ENCODE assay signal across 22 cellular contexts in genomic region chr2:10471956-10472355, GRCh38. TPM values are rescaled to one million over a fixed set of nuclear protein-coding genes. Genes with fewer than 3 reads are reported as not detected.
A peak's percentile ranks its signal among the peaks of the same experiment; 100 is the strongest.
DNase-seq lines count a peak whose midpoint lies in the region; ATAC-seq and TF ChIP-seq lines count a peak whose summit lies in the region.
"Had no signal": no experiment of that assay in that cellular context is flagged by ENCODE, and none has a peak within 500 bp of the region (broad histone marks: within the 10 kb centered on the region; RNA-seq: fewer than 3 reads in every experiment).

No MANE protein-coding gene starts in this region.

- H3K4me3 ChIP-seq in BJ (ENCODE audit: low read depth, low read length) (no peak overlapping the region), parathyroid adenoma (ENCODE audit: low read depth, low read length) (no peak overlapping the region)
- H3K4me3 ChIP-seq: upper lobe of left lung had no signal

- peaks cover 11% of the 10 kb centered on the region for H3K4me1 ChIP-seq in parathyroid adenoma
- H3K4me1 ChIP-seq: upper lobe of left lung had no signal

- peaks cover 8% of the 10 kb centered on the region for H3K27me3 Mint-ChIP-seq in HFFc6 (ENCODE audit: insufficient read depth)
- H3K27me3 Mint-ChIP-seq in WTC11 (ENCODE audit: low read depth), result no peaks in the 10 kb centered on the region; the same call in 1 of the 2 replicates
- H3K27me3 Mint-ChIP-seq: CD4-positive, alpha-beta memory T cell had no signal

- POLR2A ChIA-PET in BJ (lab: Charles Lee) (no interaction called here), WTC11 (lab: Charles Lee) (no interaction called here)

- H3K4me1 Mint-ChIP-seq in HFFc6 (ENCODE audit: low read depth) (no peaks in the 10 kb centered on the region), WTC11 (peaks cover under 1% of the 10 kb centered on the region; the same call in 1 of the 2 replicates)

- H3K27ac Mint-ChIP-seq in HFFc6 (no peak overlapping the region), WTC11 (no peak overlapping the region)
- H3K27ac Mint-ChIP-seq: activated T-cell treated with anti-CD3 and anti-CD28 coated beads, Interleukin-2, amount 50 U/mL, for 72 hours; CD4-positive, alpha-beta memory T cell; natural killer cell had no signal

- H3K4me3 Mint-ChIP-seq in HFFc6, result no peak overlapping the region
- no peak overlapping the region for H3K4me3 Mint-ChIP-seq in WTC11
- H3K4me3 Mint-ChIP-seq: activated T-cell treated with anti-CD3 and anti-CD28 coated beads, Interleukin-2, amount 50 U/mL, for 72 hours; CD4-positive, alpha-beta memory T cell; natural killer cell had no signal

- H3K36me3 Mint-ChIP-seq in HFFc6 (ENCODE audit: low read depth) (no peaks in the 10 kb centered on the region), WTC11 (no peaks in the 10 kb centered on the region)
- H3K36me3 Mint-ChIP-seq: CD4-positive, alpha-beta memory T cell; natural killer cell had no signal

- no peak overlapping the region for H3K4me2 ChIP-seq in parathyroid adenoma (ENCODE audit: low read length)

- H3K27ac ChIP-seq in parathyroid adenoma, result no peak overlapping the region
- H3K27ac ChIP-seq: brain microvascular endothelial cell, upper lobe of left lung had no signal

- H3K36me3 ChIP-seq in BJ (ENCODE audit: control insufficient read depth, insufficient read depth, low read length), result no peaks in the 10 kb centered on the region
- no peaks in the 10 kb centered on the region for H3K36me3 ChIP-seq in parathyroid adenoma (ENCODE audit: control insufficient read depth, insufficient read depth, low read length)
- H3K36me3 ChIP-seq: brain microvascular endothelial cell, upper lobe of left lung had no signal

- H3K9me3 Mint-ChIP-seq in HFFc6, result no peaks in the 10 kb centered on the region
- H3K9me3 Mint-ChIP-seq in WTC11, result no peaks in the 10 kb centered on the region
- H3K9me3 Mint-ChIP-seq: activated T-cell treated with anti-CD3 and anti-CD28 coated beads, Interleukin-2, amount 50 U/mL, for 72 hours; CD4-positive, alpha-beta memory T cell; natural killer cell had no signal

- H2AFZ ChIP-seq in parathyroid adenoma, result no peak overlapping the region

- TF ChIP-seq CTCF in BJ (IDR thresholded peaks at IDR 0.05; ENCODE audit: insufficient read depth, low read depth, low read length), result 0 out of 2 replicates have a peak, but pooled peaks have one; percentile 9
- 0 out of 2 replicates have a peak, but pooled peaks have one; percentile 11 for TF ChIP-seq CTCF in HFFc6 (IDR thresholded peaks at IDR 0.05)
- no peak for TF ChIP-seq CTCF in WTC11 (IDR thresholded peaks at IDR 0.05)
- TF ChIP-seq CTCF in parathyroid adenoma (IDR thresholded peaks at IDR 0.05), result peak; percentile 7

- H3K9me3 ChIP-seq in parathyroid adenoma (ENCODE audit: control insufficient read depth, low read length), result no peaks in the 10 kb centered on the region
- H3K9me3 ChIP-seq: upper lobe of left lung had no signal

- peak; percentile 60 for ATAC-seq in WTC11
- ATAC-seq: activated T-cell treated with anti-CD3 and anti-CD28 coated beads, Interleukin-2, amount 50 U/mL, for 72 hours; natural killer cell had no signal

- H3K27me3 ChIP-seq in BJ (ENCODE audit: control insufficient read depth, insufficient read depth, low read length) (no peaks in the 10 kb centered on the region; the same call in 1 of the 2 replicates), parathyroid adenoma (ENCODE audit: control insufficient read depth, insufficient read depth, low read length) (no peaks in the 10 kb centered on the region)
- H3K27me3 ChIP-seq: brain microvascular endothelial cell, upper lobe of left lung had no signal

- H3K9ac ChIP-seq in parathyroid adenoma, result no peak overlapping the region

- no peaks in the 10 kb centered on the region for H3K79me2 ChIP-seq in parathyroid adenoma

- CTCF ChIA-PET in BJ (lab: Yijun Ruan, JAX), result no interaction called here
- CTCF ChIA-PET in WTC11 (lab: Charles Lee), result interaction anchor here (1.1 to 1.4 kb wide), 5 partner anchors 15 to 84 kb away, joined by 3 to 6 read pairs (median 5); no protein-coding TSS in a partner anchor

- DNase-seq in BJ (ENCODE audit: low read depth) (no peak), HFFc6 (no peak), WTC11 (ENCODE audit: low spot score) (no peak), D341Med (ENCODE audit: low spot score) (no peak)
- no peak for DNase-seq in central memory CD4-positive, alpha-beta T cell
- no peak for DNase-seq in activated CD4-positive, alpha-beta T cell treated with anti-CD3 and anti-CD28 coated beads for 1 hour
- DNase-seq: activated CD4-positive, alpha-beta T cell treated with anti-CD3 and anti-CD28 coated beads, Interleukin-2, amount 50 U/mL, for 4 hours; activated CD4-positive, CD25-positive, alpha-beta regulatory T cell; activated naive CD4-positive, alpha-beta T cell treated with anti-CD3 and anti-CD28 coated beads, Interleukin-2, amount 50 U/mL, for 16 hours; activated T-cell treated with anti-CD3 and anti-CD28 coated beads, Interleukin-2, amount 50 U/mL, for 72 hours; amniotic stem cell; brain microvascular endothelial cell; CD4-positive, alpha-beta memory T cell; DMS153; glutamatergic neuron; IMR-90; natural killer cell; NCI-H1092; NCI-H187 treated with DMSO at 0.1 percent for 48 hours; NCI-H526 treated with DMSO at 0.1 percent for 48 hours had no signal

TF ChIP-seq in WTC11, 78 proteins besides CTCF, POLR2A, EP300 and RAD21:
- TF ChIP-seq ZSCAN18 (CRISPR knock-in tag; IDR thresholded peaks at IDR 0.05), result no peak
- TF ChIP-seq NR3C1 (CRISPR knock-in tag; conservative IDR thresholded peaks at IDR 0.05; ENCODE audit: low read depth), result no peak
- TF ChIP-seq NFE2L1 (CRISPR knock-in tag; IDR thresholded peaks at IDR 0.05), result no peak
- TF ChIP-seq MXD4 (CRISPR knock-in tag; IDR thresholded peaks at IDR 0.05; ENCODE audit: borderline replicate concordance), result no peak
- TF ChIP-seq NR1H2 (CRISPR knock-in tag; IDR thresholded peaks at IDR 0.05), result no peak
- TF ChIP-seq HMGXB4 (CRISPR knock-in tag; IDR thresholded peaks at IDR 0.05), result no peak
- no peak for TF ChIP-seq FOXK1 (CRISPR knock-in tag; IDR thresholded peaks at IDR 0.05)
- TF ChIP-seq IRF1 (CRISPR knock-in tag; IDR thresholded peaks at IDR 0.05), result no peak
- TF ChIP-seq NFYB (CRISPR knock-in tag; conservative IDR thresholded peaks at IDR 0.05; ENCODE audit: low read depth), result no peak
- TF ChIP-seq TP53 (CRISPR knock-in tag; IDR thresholded peaks at IDR 0.05), result no peak
- TF ChIP-seq ATF2 (CRISPR knock-in tag; IDR thresholded peaks at IDR 0.05; ENCODE audit: borderline replicate concordance, low read depth), result no peak

RNA-seq across cellular contexts. Expression of gene ODC1, which starts 23.8 kb away (rescaled TPM):
- 86.9 and 167 TPM in 2 replicates for polyA plus RNA-seq in BJ (2011; rRNA removed)
- polyA minus RNA-seq in BJ (2011; rRNA and poly(A)+ RNA removed), result 46.7 and 64.1 TPM in 2 replicates
- total RNA-seq in HFFc6 (2021; fragmentation: NEBNext Ultra II Directional; extraction: Animal tissue kit (Norgen Biotek cat#: 25700)), result 100 to 1,000 TPM; 116 to 155 (median 143) TPM
- total RNA-seq in WTC11 (2021), result 42.3 to 46.6 TPM (median 42.8 TPM) in 3 replicates
